1 cellular context compared by ENCODE assay signal in genomic region chr20:32808438-32808837, GRCh38.
A peak's percentile ranks its signal among the peaks of the same experiment; 100 is the strongest.
TF ChIP-seq lines count a peak whose summit lies in the region.

No MANE protein-coding gene starts in this region.

TF ChIP-seq in K562, 482 proteins besides CTCF, POLR2A, EP300 and RAD21:
- peak; percentile 61 for TF ChIP-seq ATF7 (IDR thresholded peaks at IDR 0.05)
- no peak for TF ChIP-seq ELF4 (CRISPR knock-in tag; IDR thresholded peaks at IDR 0.05)
- TF ChIP-seq JUND (IDR thresholded peaks at IDR 0.05; ENCODE audit: borderline replicate concordance, low read depth, low read length): peak; percentile 43; the same call in 1 of the 2 replicates
- TF ChIP-seq JUND (tag; IDR thresholded peaks at IDR 0.05; ENCODE audit: borderline replicate concordance, low read depth, low read length): peak; percentile 13; the same call in 1 of the 3 replicates
- TF ChIP-seq JUN (IDR thresholded peaks at IDR 0.05; ENCODE audit: borderline replicate concordance, low read depth, low read length): 0 out of 2 replicates have a peak, but pooled peaks have one; percentile 22
- no peak for TF ChIP-seq JUN (CRISPR knock-in tag; IDR thresholded peaks at IDR 0.05; ENCODE audit: borderline replicate concordance)
- no peak for TF ChIP-seq CHD2 (IDR thresholded peaks at IDR 0.05; ENCODE audit: low read depth, low read length)
- TF ChIP-seq ATF3 (IDR thresholded peaks at IDR 0.05): peak; percentile 88
- TF ChIP-seq ATF3 (CRISPR knock-in tag; conservative IDR thresholded peaks at IDR 0.05): no peak
- no peak for TF ChIP-seq ESRRA (IDR thresholded peaks at IDR 0.05; ENCODE audit: borderline replicate concordance, low read depth)
